In genomic region chr3:176579741-176580185, GRCh38 we compare ENCODE assay signal across 12 cellular contexts.
DNase-seq lines count a peak whose midpoint lies in the region; ATAC-seq and TF ChIP-seq lines count a peak whose summit lies in the region.
"Had no signal": no experiment of that assay in that cellular context is flagged by ENCODE, and none has a peak within 500 bp of the region (broad histone marks: within the 10 kb centered on the region; RNA-seq: fewer than 3 reads in every experiment).

No MANE protein-coding gene starts in this region.

- peaks cover 0 to 18% (median 0%) of the 10 kb centered on the region in 9 donors for H3K9me3 Mint-ChIP-seq in naive thymus-derived CD8-positive, alpha-beta T cell
- H3K9me3 Mint-ChIP-seq: activated CD4-positive, alpha-beta memory T cell treated with anti-CD3 and anti-CD28 coated beads for 36 hours had no signal

- H3K4me3 Mint-ChIP-seq in naive thymus-derived CD8-positive, alpha-beta T cell = no peak overlapping the region
- H3K4me3 Mint-ChIP-seq: activated CD4-positive, alpha-beta memory T cell treated with anti-CD3 and anti-CD28 coated beads for 36 hours; CD4-positive, alpha-beta T cell had no signal

- H3K4me3 ChIP-seq in HFF-Myc (replicated peaks; ENCODE audit: low read depth, low read length) (no peak overlapping the region), foreskin fibroblast (ENCODE audit: low read depth in 1 of 2, low read length in 2 of 2) (no peak overlapping the region)

- POLR2A ChIA-PET in naive thymus-derived CD8-positive, alpha-beta T cell (lab: Charles Lee) = no interaction called here

- TF ChIP-seq CTCF in HFF-Myc (IDR thresholded peaks at IDR 0.05; ENCODE audit: low read depth, low read length, missing control alignments) = no peak
- TF ChIP-seq CTCF in foreskin fibroblast (IDR thresholded peaks at IDR 0.05; ENCODE audit: low read depth, low read length) = no peak

- intact Hi-C loops in sciatic nerve (cut with DNase I) = no loop called here

- DNase-seq in HFF-Myc (ENCODE audit: extremely low read depth, low read depth) (peak; percentile 5), foreskin fibroblast (peak; percentile 30 to 75), sciatic nerve (ENCODE audit: low spot score) (no peak), superior temporal gyrus (ENCODE audit: extremely low spot score) (no peak)
- no peak for DNase-seq in naive thymus-derived CD8-positive, alpha-beta T cell
- DNase-seq: activated CD4-positive, alpha-beta memory T cell treated with anti-CD3 and anti-CD28 coated beads for 36 hours; CD4-positive, alpha-beta T cell; stimulated activated CD4-positive, alpha-beta T cell treated with anti-CD3 and anti-CD28 coated beads, Interleukin-2, amount 100 ng/mL, for 48 hours had no signal

- no peak overlapping the region for H3K27ac Mint-ChIP-seq in naive thymus-derived CD8-positive, alpha-beta T cell
- H3K27ac Mint-ChIP-seq: activated CD4-positive, alpha-beta memory T cell treated with anti-CD3 and anti-CD28 coated beads for 36 hours; CD4-positive, alpha-beta T cell had no signal

- ATAC-seq in GM18502 (IDR thresholded peaks at IDR 0.05; ENCODE audit: poor library complexity, unreplicated experiment) = peak; percentile 43
- ATAC-seq in HG03571 (IDR thresholded peaks at IDR 0.05; ENCODE audit: unreplicated experiment) = peak; percentile 73
- ATAC-seq in naive thymus-derived CD8-positive, alpha-beta T cell = no peak
- ATAC-seq in sciatic nerve = no peak
- no peak for ATAC-seq in HG03108 (IDR thresholded peaks at IDR 0.05; ENCODE audit: unreplicated experiment)
- ATAC-seq: SK-N-SH treated with all-trans-retinoic acid at 6 μM for 48 hours had no signal

- H3K36me3 Mint-ChIP-seq in naive thymus-derived CD8-positive, alpha-beta T cell = no peaks in the 10 kb centered on the region
- H3K36me3 Mint-ChIP-seq: activated CD4-positive, alpha-beta memory T cell treated with anti-CD3 and anti-CD28 coated beads for 36 hours had no signal

- no peaks in the 10 kb centered on the region for H3K27me3 Mint-ChIP-seq in naive thymus-derived CD8-positive, alpha-beta T cell
- H3K27me3 Mint-ChIP-seq: CD4-positive, alpha-beta T cell had no signal

- H3K4me1 Mint-ChIP-seq in naive thymus-derived CD8-positive, alpha-beta T cell = no peaks in the 10 kb centered on the region

Comparison
In these comparisons a context has a peak if more than half of its experiments do, and no peak if none do; other contexts are left out.
1. ATAC-seq: peak in GM18502 (single experiment) and HG03571 (single experiment); none in naive thymus-derived CD8-positive, alpha-beta T cell (0 of 2), sciatic nerve (single experiment) and HG03108 (single experiment).
2. DNase-seq: peak in HFF-Myc (single experiment) and foreskin fibroblast (2 of 2); none in naive thymus-derived CD8-positive, alpha-beta T cell (0 of 10), sciatic nerve (single experiment) and superior temporal gyrus (single experiment).